1 cellular context compared by ENCODE assay signal in genomic region chr2:227627769-227628168, GRCh38.
TF ChIP-seq lines count a peak whose summit lies in the region.

No MANE protein-coding gene starts in this region.

TF ChIP-seq in GM12878, 131 proteins besides CTCF, POLR2A, EP300 and RAD21 (continued from another document and continues in another):
- TF ChIP-seq CUX1 (IDR thresholded peaks at IDR 0.05; ENCODE audit: insufficient replicate concordance, low read depth, low read length) (no peak), ZBTB33 (IDR thresholded peaks at IDR 0.05) (no peak), STAT1 (conservative IDR thresholded peaks at IDR 0.05) (no peak), TBL1XR1 (IDR thresholded peaks at IDR 0.05; ENCODE audit: low read depth, low read length) (no peak), RB1 (IDR thresholded peaks at IDR 0.05; ENCODE audit: borderline replicate concordance) (no peak), MLLT1 (IDR thresholded peaks at IDR 0.05) (no peak), POU2F2 (IDR thresholded peaks at IDR 0.05; ENCODE audit: borderline replicate concordance, low read depth, low read length) (peak; percentile 40; the same call in 1 of the 3 replicates), PML (IDR thresholded peaks at IDR 0.05; ENCODE audit: low read length) (no peak), ZBED1 (IDR thresholded peaks at IDR 0.05; ENCODE audit: borderline replicate concordance) (no peak), NBN (IDR thresholded peaks at IDR 0.05) (no peak), KDM1A (IDR thresholded peaks at IDR 0.05; ENCODE audit: borderline replicate concordance) (no peak), FOXM1 (IDR thresholded peaks at IDR 0.05; ENCODE audit: low read depth, low read length) (peak; percentile 58; the same call in 1 of the 2 replicates), IKZF1 (conservative IDR thresholded peaks at IDR 0.05) (no peak), BHLHE40 (IDR thresholded peaks at IDR 0.05; ENCODE audit: borderline replicate concordance in 1 of 2, low read depth in 2 of 2, low read length in 1 of 2) (no peak), PAX8 (IDR thresholded peaks at IDR 0.05) (no peak), EED (IDR thresholded peaks at IDR 0.05; ENCODE audit: low read depth) (peak; percentile 70), SRF (IDR thresholded peaks at IDR 0.05; ENCODE audit: low read depth in 2 of 2, low read length in 2 of 2) (no peak), RBBP5 (conservative IDR thresholded peaks at IDR 0.05) (no peak), USF1 (IDR thresholded peaks at IDR 0.05; ENCODE audit: borderline replicate concordance, extremely low read length, insufficient read depth, low read depth, low read length) (no peak), MTA2 (IDR thresholded peaks at IDR 0.05; ENCODE audit: low read depth) (0 out of 2 replicates have a peak, but pooled peaks have one; percentile 36), ASH2L (IDR thresholded peaks at IDR 0.05; ENCODE audit: borderline replicate concordance, low read depth) (no peak), MXI1 (IDR thresholded peaks at IDR 0.05; ENCODE audit: low read depth, low read length) (no peak), SKIL (IDR thresholded peaks at IDR 0.05; ENCODE audit: low read depth, poor library complexity, severe bottlenecking) (no peak), JUND (IDR thresholded peaks at IDR 0.05; ENCODE audit: low read depth, low read length) (no peak), CREM (IDR thresholded peaks at IDR 0.05; ENCODE audit: low read depth) (peak; percentile 51; the same call in 1 of the 2 replicates), EZH2 (IDR thresholded peaks at IDR 0.05; ENCODE audit: borderline replicate concordance, control insufficient read depth, low read depth, low read length) (no peak), IRF5 (IDR thresholded peaks at IDR 0.05; ENCODE audit: borderline replicate concordance) (no peak), SIX5 (IDR thresholded peaks at IDR 0.05; ENCODE audit: low read depth, low read length, severe bottlenecking) (no peak), MYB (IDR thresholded peaks at IDR 0.05; ENCODE audit: borderline replicate concordance, low read depth, low read length) (no peak), NRF1 (conservative IDR thresholded peaks at IDR 0.05; ENCODE audit: low read depth, low read length) (no peak), PKNOX1 (IDR thresholded peaks at IDR 0.05) (no peak), CBX3 (IDR thresholded peaks at IDR 0.05; ENCODE audit: borderline replicate concordance, low read depth) (no peak), HDGF (IDR thresholded peaks at IDR 0.05) (no peak), JUNB (IDR thresholded peaks at IDR 0.05) (peak; percentile 79), FOXK2 (IDR thresholded peaks at IDR 0.05) (no peak), NFXL1 (IDR thresholded peaks at IDR 0.05; ENCODE audit: borderline replicate concordance) (no peak), NR2F1 (conservative IDR thresholded peaks at IDR 0.05) (no peak), FOS (IDR thresholded peaks at IDR 0.05; ENCODE audit: borderline replicate concordance, extremely low read depth, insufficient read length) (no peak), SPI1 (IDR thresholded peaks at IDR 0.05; ENCODE audit: borderline replicate concordance, insufficient read depth, low read depth, low read length) (peak; percentile 68), ELK1 (IDR thresholded peaks at IDR 0.05; ENCODE audit: low read depth, low read length) (no peak), SIN3A (IDR thresholded peaks at IDR 0.05; ENCODE audit: low read depth, low read length) (no peak), ZNF384 (IDR thresholded peaks at IDR 0.05; ENCODE audit: borderline replicate concordance, low read depth, low read length) (no peak), E2F8 (IDR thresholded peaks at IDR 0.05; ENCODE audit: low read depth, partially characterized antibody) (no peak), PAX5 (IDR thresholded peaks at IDR 0.05; ENCODE audit: borderline replicate concordance, low read depth, low read length) (0 out of 2 replicates have a peak, but pooled peaks have one; percentile 28), CBFB (IDR thresholded peaks at IDR 0.05; ENCODE audit: low read depth) (no peak)
